ENCODE assay signal across 1 cellular context in genomic region chr2:217622205-217622621, GRCh38.
TF ChIP-seq lines count a peak whose summit lies in the region.

No MANE protein-coding gene starts in this region.

TF ChIP-seq in HepG2, 621 proteins besides CTCF, POLR2A, EP300 and RAD21 (continued from another document):
- TF ChIP-seq AKNA (CRISPR knock-in tag; IDR thresholded peaks at IDR 0.05; ENCODE audit: borderline replicate concordance) (no peak), HMGXB4 (CRISPR knock-in tag; IDR thresholded peaks at IDR 0.05; ENCODE audit: borderline replicate concordance in 1 of 2, low read depth in 1 of 2) (no peak), CHCHD3 (CRISPR knock-in tag; IDR thresholded peaks at IDR 0.05) (no peak), MEF2D (CRISPR knock-in tag; IDR thresholded peaks at IDR 0.05) (peak; percentile 44; the same call in 1 of the 2 replicates), SMAD3 (CRISPR knock-in tag; IDR thresholded peaks at IDR 0.05) (no peak), NR2F6 (IDR thresholded peaks at IDR 0.05) (peak; percentile 76), NR2F6 (CRISPR knock-in tag; IDR thresholded peaks at IDR 0.05) (peak; percentile 79), HNRNPH1 (optimal IDR thresholded peaks at IDR 0.05; ENCODE audit: low read depth, low read length) (no peak), NCOA5 (CRISPR knock-in tag; IDR thresholded peaks at IDR 0.05) (no peak), BRD4 (CRISPR knock-in tag; IDR thresholded peaks at IDR 0.05) (no peak), ZMYM4 (CRISPR knock-in tag; IDR thresholded peaks at IDR 0.05) (no peak), ZNF772 (CRISPR knock-in tag; IDR thresholded peaks at IDR 0.05) (no peak), TSC22D2 (CRISPR knock-in tag; IDR thresholded peaks at IDR 0.05; ENCODE audit: borderline replicate concordance) (no peak), ZBTB34 (CRISPR knock-in tag; IDR thresholded peaks at IDR 0.05) (no peak), ATF3 (CRISPR knock-in tag; IDR thresholded peaks at IDR 0.05) (peak; percentile 80), RXRA (CRISPR knock-in tag; IDR thresholded peaks at IDR 0.05) (no peak; the same call in 1 of the 2 replicates), PBX3 (CRISPR knock-in tag; IDR thresholded peaks at IDR 0.05; ENCODE audit: borderline replicate concordance) (no peak), ZFP36L2 (CRISPR knock-in tag; IDR thresholded peaks at IDR 0.05) (no peak), ZBTB10 (CRISPR knock-in tag; IDR thresholded peaks at IDR 0.05; ENCODE audit: borderline replicate concordance) (no peak), GMEB1 (CRISPR knock-in tag; IDR thresholded peaks at IDR 0.05; ENCODE audit: borderline replicate concordance) (no peak), ZNF839 (CRISPR knock-in tag; IDR thresholded peaks at IDR 0.05; ENCODE audit: borderline replicate concordance) (no peak), PRDM10 (CRISPR knock-in tag; IDR thresholded peaks at IDR 0.05; ENCODE audit: low read depth) (no peak), ZNF704 (CRISPR knock-in tag; IDR thresholded peaks at IDR 0.05; ENCODE audit: borderline replicate concordance) (no peak), MIER2 (CRISPR knock-in tag; IDR thresholded peaks at IDR 0.05) (peak; percentile 62; the same call in 1 of the 2 replicates), ZFP62 (CRISPR knock-in tag; IDR thresholded peaks at IDR 0.05) (no peak), TFAP4 (IDR thresholded peaks at IDR 0.05; ENCODE audit: borderline replicate concordance, low read depth) (peak; percentile 100), ZMYM3 (CRISPR knock-in tag; IDR thresholded peaks at IDR 0.05) (peak; percentile 31; the same call in 1 of the 2 replicates), PCBP1 (IDR thresholded peaks at IDR 0.05; ENCODE audit: borderline replicate concordance, low read depth, low read length) (no peak), WIZ (CRISPR knock-in tag; IDR thresholded peaks at IDR 0.05) (no peak), ZNF761 (CRISPR knock-in tag; conservative IDR thresholded peaks at IDR 0.05) (no peak), ATF7 (IDR thresholded peaks at IDR 0.05) (peak; percentile 96), ATF7 (CRISPR knock-in tag; IDR thresholded peaks at IDR 0.05) (peak; percentile 96)
